8 cellular contexts compared by ENCODE assay signal in genomic region chr7:32668387-32669097, GRCh38.
DNase-seq lines count a peak whose midpoint lies in the region; ATAC-seq and TF ChIP-seq lines count a peak whose summit lies in the region.
"Not testable (repeated sequence)": the region's sequence is repeated elsewhere in the genome, so short reads cannot be mapped to it uniquely, and the experiment has no call there.

No MANE protein-coding gene starts in this region.

- in situ Hi-C loops in IMR-90 (cut with MboI; ENCODE audit: low sequenced_read_pairs); Panc1 (cut with HindIII; ENCODE audit: low pct_unique_long_range_greater_than_20kb, low sequenced_read_pairs); astrocyte of the spinal cord (cut with HindIII; ENCODE audit: low sequenced_read_pairs): not testable (repeated sequence)

- H3K4me3 ChIP-seq in AG09309 (ENCODE audit: control insufficient read depth, low read depth, low read length); IMR-90 (ENCODE audit: insufficient read depth, low read depth, low read length); Panc1 (ENCODE audit: low read depth in 2 of 2, low read length in 2 of 2); astrocyte of the spinal cord (ENCODE audit: low read depth, low read length); lung; smooth muscle cell: not testable (repeated sequence)

- not testable (repeated sequence) for H3F3A ChIP-seq in smooth muscle cell (ENCODE audit: low read depth)

- not testable (repeated sequence) for H3K36me3 ChIP-seq in IMR-90 (ENCODE audit: control insufficient read depth, insufficient read depth, low read length); Panc1 (ENCODE audit: control insufficient read depth, insufficient read depth, low read length); lung (ENCODE audit: control insufficient read depth in 2 of 2, insufficient read depth in 2 of 2, low read length in 2 of 2); smooth muscle cell (ENCODE audit: low read depth)

- not testable (repeated sequence) for H3K9me1 ChIP-seq in IMR-90 (ENCODE audit: insufficient read depth, low read length)

- not testable (repeated sequence) for H3K9me3 ChIP-seq in IMR-90 (ENCODE audit: control insufficient read depth, insufficient read depth, low read length); lung (ENCODE audit: control insufficient read depth in 2 of 2, insufficient read depth in 1 of 2, low read length in 1 of 2); smooth muscle cell (replicated peaks; ENCODE audit: low read depth)
- peaks cover 19% of the 10 kb centered on the region; the same call in 1 of the 2 replicates for H3K9me3 ChIP-seq in Panc1 (ENCODE audit: control insufficient read depth, insufficient read depth, low read depth, low read length)

- H2BK120ac ChIP-seq in IMR-90 (ENCODE audit: low read depth, low read length), result not testable (repeated sequence)

- H2BK20ac ChIP-seq in IMR-90 (ENCODE audit: low read depth, low read length), result not testable (repeated sequence)

- H2AK5ac ChIP-seq in IMR-90 (ENCODE audit: low read depth, low read length), result not testable (repeated sequence)

- TF ChIP-seq POLR2A in IMR-90 (IDR thresholded peaks at IDR 0.05; ENCODE audit: low read depth, low read length), result not testable (repeated sequence)

- H4K20me1 ChIP-seq in IMR-90 (ENCODE audit: insufficient read depth, low read length); smooth muscle cell (ENCODE audit: low read depth): not testable (repeated sequence)

- not testable (repeated sequence) for H4K91ac ChIP-seq in IMR-90 (ENCODE audit: insufficient read depth, low read depth, low read length)

- POLR2A ChIA-PET in IMR-90 (lab: Charles Lee; ENCODE audit: unreplicated experiment); Panc1 (lab: Charles Lee): not testable (repeated sequence)

- not testable (repeated sequence) for H2AFZ ChIP-seq in IMR-90 (replicated peaks; ENCODE audit: low read length, poor library complexity); smooth muscle cell (ENCODE audit: low read depth)

- dilution Hi-C loops in IMR-90 (cut with HindIII; ENCODE audit: low sequenced_read_pairs, unreplicated experiment), result not testable (repeated sequence)

- TF ChIP-seq CTCF in AG09309 (IDR thresholded peaks at IDR 0.05; ENCODE audit: control insufficient read depth, insufficient read depth, low read depth, low read length, missing control alignments); IMR-90 (conservative IDR thresholded peaks at IDR 0.05; ENCODE audit: low read depth, low read length); Panc1 (IDR thresholded peaks at IDR 0.05); astrocyte of the spinal cord (IDR thresholded peaks at IDR 0.05; ENCODE audit: low read depth, low read length); lung (IDR thresholded peaks at IDR 0.05; ENCODE audit: control extremely low read depth, extremely low read depth); smooth muscle cell (IDR thresholded peaks at IDR 0.05; ENCODE audit: borderline replicate concordance, insufficient read depth, poor library complexity, severe bottlenecking): not testable (repeated sequence)

- not testable (repeated sequence) for H3K79me2 ChIP-seq in smooth muscle cell (ENCODE audit: low read depth)

- H3K4me2 ChIP-seq in IMR-90 (ENCODE audit: low read depth, low read length); smooth muscle cell: not testable (repeated sequence)

- H3K56ac ChIP-seq in IMR-90 (ENCODE audit: extremely low read depth, insufficient read depth, low read length), result not testable (repeated sequence)

- CTCF ChIA-PET in IMR-90 (lab: Yijun Ruan, JAX); Panc1 (lab: Charles Lee): not testable (repeated sequence)

- TF ChIP-seq RAD21 in IMR-90 (IDR thresholded peaks at IDR 0.05; ENCODE audit: low read length), result not testable (repeated sequence)

- H3K14ac ChIP-seq in IMR-90 (replicated peaks; ENCODE audit: low read depth, low read length), result not testable (repeated sequence)

- intact Hi-C loops in IMR-90 (cut with micrococcal nuclease), result not testable (repeated sequence)
- intact Hi-C loops in Panc1 (cut with micrococcal nuclease; ENCODE audit: unreplicated experiment), result loop anchor here (10.0 kb wide), 1 partner anchor 174 kb away; the partner anchor contains the start of genes AVL9 and LSM5

- H2BK15ac ChIP-seq in IMR-90 (ENCODE audit: low read depth, low read length), result not testable (repeated sequence)

- H3K27me3 ChIP-seq in IMR-90 (ENCODE audit: control insufficient read depth, insufficient read depth, low read length); Panc1 (ENCODE audit: control insufficient read depth, insufficient read depth, low read length); lung (ENCODE audit: control insufficient read depth, insufficient read depth); smooth muscle cell (ENCODE audit: low read depth): not testable (repeated sequence)

- not testable (repeated sequence) for H4K5ac ChIP-seq in IMR-90 (ENCODE audit: low read depth, low read length)

- not testable (repeated sequence) for H3K9ac ChIP-seq in IMR-90 (ENCODE audit: low read depth, low read length); smooth muscle cell (ENCODE audit: low read depth)

- 80% methylated on average over 1 of the region's 3 CpGs; no CpG with 5 or more reads in 1 of the 2 experiments for WGBS in IMR-90 (ENCODE audit: extremely low coverage in 2 of 2, insufficient read length in 1 of 2), 2 experiments
- 75 to 82% methylated on average over 3 of the region's 3 CpGs for WGBS in lung, 2 donors
- 94% methylated on average over 3 of the region's 3 CpGs for WGBS in smooth muscle cell (ENCODE audit: low lambda C conversion rate)

- H3K4me1 ChIP-seq in IMR-90 (ENCODE audit: control insufficient read depth, insufficient read depth, low read length); lung (ENCODE audit: control insufficient read depth in 2 of 2, insufficient read depth in 2 of 2, low read length in 2 of 2); smooth muscle cell (ENCODE audit: low read depth): not testable (repeated sequence)
- peaks cover 28% of the 10 kb centered on the region for H3K4me1 ChIP-seq in Panc1 (ENCODE audit: control insufficient read depth, insufficient read depth, low read length)

- peak overlapping the region; percentile 85; the same call in 1 of the 2 replicates for H3K4ac ChIP-seq in IMR-90 (ENCODE audit: low read depth, low read length)

- H3K18ac ChIP-seq in IMR-90 (ENCODE audit: low read depth, low read length), result not testable (repeated sequence)

- peak; percentile 34 for DNase-seq in AG09309 (ENCODE audit: low read depth)
- peak; percentile 30 for DNase-seq in GM03348 (ENCODE audit: low spot score)
- peak; percentile 51 for DNase-seq in IMR-90
- peak; percentile 42 for DNase-seq in Panc1 (ENCODE audit: low read depth, low spot score)
- peak; percentile 46 for DNase-seq in astrocyte of the spinal cord (ENCODE audit: low read depth, low spot score)
- peak; percentile 56 for DNase-seq in fibroblast of peridontal ligament (ENCODE audit: extremely low read depth)
- DNase-seq in lung (ENCODE audit: low spot score); smooth muscle cell (lab: John Stamatoyannopoulos, UW; ENCODE audit: unreplicated experiment): not testable (repeated sequence)

- H3K27ac ChIP-seq in IMR-90 (ENCODE audit: insufficient read depth, low read length) (peak overlapping the region; percentile 20; the same call in 1 of the 2 replicates), Panc1 (ENCODE audit: low read length) (peak overlapping the region; percentile 97), lung (ENCODE audit: low read depth in 1 of 2, low read length in 1 of 2) (peak overlapping the region in 1 of 2 donors; percentile 23), smooth muscle cell (ENCODE audit: low read depth) (peak overlapping the region; percentile 78)

- ATAC-seq in IMR-90 (ENCODE audit: low read depth) (peak; percentile 69), Panc1 (peak; percentile 64), lung (ENCODE audit: insufficient read depth, low FRiP score) (peak; percentile 20)

- H3K79me1 ChIP-seq in IMR-90 (ENCODE audit: low read depth in 1 of 2, low read length in 2 of 2), result not testable (repeated sequence)

- not testable (repeated sequence) for H3K23ac ChIP-seq in IMR-90 (ENCODE audit: low read depth, low read length)

- not testable (repeated sequence) for H2AK9ac ChIP-seq in IMR-90 (replicated peaks; ENCODE audit: low read depth, low read length, poor library complexity)

- not testable (repeated sequence) for H4K8ac ChIP-seq in IMR-90 (ENCODE audit: low read depth in 2 of 2, low read length in 2 of 2)

- BruUV-seq in IMR-90 (replicated peaks; lab: Mats Ljungman, UMichigan); Panc1 (replicated peaks; lab: Mats Ljungman, UMichigan): not testable (repeated sequence)

- H2BK5ac ChIP-seq in IMR-90 (ENCODE audit: low read depth, low read length, poor library complexity, severe bottlenecking), result peak overlapping the region; percentile 66
